In the genomic region with DNA sequence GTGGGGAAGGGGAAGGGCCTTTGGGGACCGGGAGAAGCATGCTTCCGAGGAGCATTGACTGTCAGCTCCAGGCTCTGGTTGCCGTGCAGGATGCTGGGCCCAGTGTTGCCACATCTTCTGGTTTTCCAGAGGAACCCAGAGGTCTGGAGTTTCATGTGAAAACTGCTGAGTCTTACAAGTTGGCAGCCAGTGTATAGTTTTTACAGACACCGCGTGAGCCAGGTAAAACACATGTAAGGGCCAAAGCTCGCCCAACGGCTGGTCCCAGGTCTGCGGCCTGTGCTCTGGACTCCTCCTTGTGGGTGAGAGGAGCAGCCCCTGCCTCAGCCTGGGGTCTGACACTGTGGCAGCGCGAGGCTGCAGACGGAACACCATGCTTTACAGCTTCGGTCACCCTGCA, we compare ENCODE assay signal across 17 cellular contexts. TPM values are rescaled to one million over a fixed set of nuclear protein-coding genes. Genes with fewer than 3 reads are reported as not detected.
A peak's percentile ranks its signal among the peaks of the same experiment; 100 is the strongest.
DNase-seq lines count a peak whose midpoint lies in the region; ATAC-seq, FAIRE-seq and TF ChIP-seq lines count a peak whose summit lies in the region.
"Had no signal": no experiment of that assay in that cellular context is flagged by ENCODE, and none has a peak within 500 bp of the region (broad histone marks: within the 10 kb centered on the region; RNA-seq: fewer than 3 reads in every experiment).

No MANE protein-coding gene starts in this region.

- H3K27me3 ChIP-seq in right lobe of liver = no peaks in the 10 kb centered on the region

- peak overlapping the region; percentile 51 for H3K27ac Mint-ChIP-seq in stimulated activated naive CD8-positive, alpha-beta T cell treated with anti-CD3 and anti-CD28 coated beads, Interleukin-15, Interleukin-2, amounts not matched to agents 100 ng/mL and 50 ng/mL, for 24 hours
- H3K27ac Mint-ChIP-seq in activated naive CD8-positive, alpha-beta T cell treated with anti-CD3 and anti-CD28 coated beads for 36 hours = peak overlapping the region; percentile 83

- no peaks in the 10 kb centered on the region for H3K9me3 ChIP-seq in right lobe of liver

- WGBS in right lobe of liver (ENCODE audit: insufficient coverage, low coverage, low lambda C conversion rate, missing lambda C conversion rate) = 44% methylated on average over 7 of the region's 12 CpGs
- 88 to 96% methylated on average over 12 of the region's 12 CpGs for WGBS in lower leg skin, 2 donors

- no peaks in the 10 kb centered on the region for H3K27me3 Mint-ChIP-seq in stimulated activated naive CD8-positive, alpha-beta T cell treated with anti-CD3 and anti-CD28 coated beads, Interleukin-15, Interleukin-2, amounts not matched to agents 100 ng/mL and 50 ng/mL, for 24 hours
- H3K27me3 Mint-ChIP-seq in activated naive CD8-positive, alpha-beta T cell treated with anti-CD3 and anti-CD28 coated beads for 36 hours = no peaks in the 10 kb centered on the region

- DNase-seq in stimulated activated naive CD8-positive, alpha-beta T cell treated with anti-CD3 and anti-CD28 coated beads, Interleukin-15, Interleukin-2, amounts not matched to agents 100 U/mL and 50 U/mL, for 24 hours = no peak
- no peak for DNase-seq in activated naive CD8-positive, alpha-beta T cell treated with anti-CD3 and anti-CD28 coated beads for 36 hours
- peak; percentile 63 to 90 (median 85) for DNase-seq in right lobe of liver
- DNase-seq in lower leg skin (ENCODE audit: low spot score in 2 of 2) = no peak
- DNase-seq in OCI-M2 (lab: John Stamatoyannopoulos, UW; ENCODE audit: unreplicated experiment) = no peak
- no peak for DNase-seq in H54 (ENCODE audit: insufficient read length, low spot score)
- DNase-seq: COR-L47, DMS153, EL, H9, Karpas-422, NCI-H187 treated with DMSO at 0.1 percent for 48 hours, NCI-H446, NCI-H774, Right ventricle myocardium superior had no signal

- ATAC-seq in stimulated activated naive CD8-positive, alpha-beta T cell treated with anti-CD3 and anti-CD28 coated beads, Interleukin-15, Interleukin-2, amounts not matched to agents 100 U/mL and 50 U/mL, for 24 hours = no peak
- peak; percentile 69 to 90 (median 82) for ATAC-seq in right lobe of liver
- ATAC-seq: Panc1 had no signal

- peaks cover 3 to 69% (median 26%) of the 10 kb centered on the region in 4 donors for H3K4me1 ChIP-seq in right lobe of liver

- TF ChIP-seq CTCF in right lobe of liver (IDR thresholded peaks at IDR 0.05) (peak in 3 of 4 donors; percentile 32 to 39 (median 39)), lower leg skin (IDR thresholded peaks at IDR 0.05) (no peak)

- H3K36me3 Mint-ChIP-seq in stimulated activated naive CD8-positive, alpha-beta T cell treated with anti-CD3 and anti-CD28 coated beads, Interleukin-15, Interleukin-2, amounts not matched to agents 100 ng/mL and 50 ng/mL, for 24 hours (ENCODE audit: low read depth) = peaks cover 33% of the 10 kb centered on the region
- peaks cover 59% of the 10 kb centered on the region for H3K36me3 Mint-ChIP-seq in activated naive CD8-positive, alpha-beta T cell treated with anti-CD3 and anti-CD28 coated beads for 36 hours

- TF ChIP-seq POLR2A in right lobe of liver (IDR thresholded peaks at IDR 0.05) (peak; percentile 40), lower leg skin (IDR thresholded peaks at IDR 0.05) (no peak), H54 (IDR thresholded peaks at IDR 0.05; ENCODE audit: low read depth, low read length) (no peak)

- H3K4me3 ChIP-seq in right lobe of liver (no peak overlapping the region), lower leg skin (ENCODE audit: low read depth, poor library complexity, severe bottlenecking) (no peak overlapping the region)

- no peaks in the 10 kb centered on the region for H3K9me3 Mint-ChIP-seq in stimulated activated naive CD8-positive, alpha-beta T cell treated with anti-CD3 and anti-CD28 coated beads, Interleukin-15, Interleukin-2, amounts not matched to agents 100 ng/mL and 50 ng/mL, for 24 hours
- peaks cover 4% of the 10 kb centered on the region for H3K9me3 Mint-ChIP-seq in activated naive CD8-positive, alpha-beta T cell treated with anti-CD3 and anti-CD28 coated beads for 36 hours
- H3K9me3 Mint-ChIP-seq: H9 had no signal

- intact Hi-C loops in right lobe of liver (cut with DNase I) (no loop called here), lower leg skin (cut with DNase I; ENCODE audit: low total_unique reads) (no loop called here)

- no peak for FAIRE-seq in H54 (lab: Jason Lieb, UNC)

- peaks cover 96% of the 10 kb centered on the region for H3K4me1 Mint-ChIP-seq in stimulated activated naive CD8-positive, alpha-beta T cell treated with anti-CD3 and anti-CD28 coated beads, Interleukin-15, Interleukin-2, amounts not matched to agents 100 ng/mL and 50 ng/mL, for 24 hours (ENCODE audit: low read depth)
- peaks cover 88% of the 10 kb centered on the region for H3K4me1 Mint-ChIP-seq in activated naive CD8-positive, alpha-beta T cell treated with anti-CD3 and anti-CD28 coated beads for 36 hours

- H3K27ac ChIP-seq in right lobe of liver = peak overlapping the region; percentile 37 to 94 (median 92)

- H3K36me3 ChIP-seq in right lobe of liver = peaks cover 0 to 4% (median under 1%) of the 10 kb centered on the region in 4 donors

- no peak overlapping the region for H3K4me3 Mint-ChIP-seq in stimulated activated naive CD8-positive, alpha-beta T cell treated with anti-CD3 and anti-CD28 coated beads, Interleukin-15, Interleukin-2, amounts not matched to agents 100 ng/mL and 50 ng/mL, for 24 hours
- no peak overlapping the region for H3K4me3 Mint-ChIP-seq in activated naive CD8-positive, alpha-beta T cell treated with anti-CD3 and anti-CD28 coated beads for 36 hours
- H3K4me3 Mint-ChIP-seq: H9 had no signal

RNA-seq across cellular contexts. Expression of gene SORL1, which starts 19.1 kb away (rescaled TPM):
- 10 to 100 TPM; 47.5 to 47.9 TPM for total RNA-seq in activated naive CD8-positive, alpha-beta T cell treated with anti-CD3 and anti-CD28 coated beads for 36 hours
- total RNA-seq in right lobe of liver (100 to 1,000 TPM in 2 of 6 experiments, 10 to 100 TPM in 4; 45.2 to 137 (median 73.8) TPM), lower leg skin (10 to 100 TPM; 12.5 to 21.8 (median 14.7) TPM)

Comparison
In these comparisons a context has a peak if more than half of its experiments do, and no peak if none do; other contexts are left out.
1. DNase-seq: peak in right lobe of liver (3 of 3); none in stimulated activated naive CD8-positive, alpha-beta T cell treated with anti-CD3 and anti-CD28 coated beads, Interleukin-15, Interleukin-2, amounts not matched to agents 100 U/mL and 50 U/mL, for 24 hours (single experiment), activated naive CD8-positive, alpha-beta T cell treated with anti-CD3 and anti-CD28 coated beads for 36 hours (single experiment), lower leg skin (0 of 2), OCI-M2 (single experiment) and H54 (single experiment).
2. CTCF ChIP-seq: peak in right lobe of liver (3 of 4); none in lower leg skin (0 of 3).